ENCODE assay signal across 34 cellular contexts in genomic region chr20:2396241-2396814, GRCh38. TPM values are rescaled to one million over a fixed set of nuclear protein-coding genes. Genes with fewer than 3 reads are reported as not detected.
"Had no signal": no experiment of that assay in that cellular context is flagged by ENCODE, and none has a peak within 500 bp of the region (broad histone marks: within the 10 kb centered on the region; RNA-seq: fewer than 3 reads in every experiment).

No MANE protein-coding gene starts in this region.

- H3K4me1 ChIP-seq: heart left ventricle, left lung, neural progenitor cell, pancreas, prostate gland, testis, thyroid gland, transverse colon, upper lobe of left lung, vagina had no signal

- ATAC-seq: heart left ventricle; left colon; left lung; natural killer cell; pancreas; right cardiac atrium; stimulated activated memory B cell treated with anti-CD40 and anti-IgM and Interleukin-4, amounts not matched to agents 10 μg/mL and 1 μg/mL and 100 μg/mL, for 72 hours; stimulated activated naive CD8-positive, alpha-beta T cell treated with anti-CD3 and anti-CD28 coated beads, Interleukin-15, amount 100 ng/mL, for 72 hours had no signal

- H3K27ac Mint-ChIP-seq: immature natural killer cell; natural killer cell; nephron progenitor cell; stimulated activated memory B cell treated with anti-CD40 and anti-IgM and Interleukin-4, amounts not matched to agents 10 μg/mL and 1 μg/mL and 100 μg/mL, for 72 hours had no signal

- H3K36me3 ChIP-seq: heart left ventricle, left lung, neural progenitor cell, pancreas, prostate gland, thyroid gland, transverse colon, upper lobe of left lung, vagina had no signal

- H3K9me3 ChIP-seq: pancreas, prostate gland, testis, thyroid gland, transverse colon, upper lobe of left lung, vagina had no signal

- H3K36me3 Mint-ChIP-seq: immature natural killer cell; naive B cell; natural killer cell; neural progenitor cell; stimulated activated memory B cell treated with anti-CD40 and anti-IgM and Interleukin-4, amounts not matched to agents 10 μg/mL and 1 μg/mL and 100 μg/mL, for 72 hours had no signal

- H3K27ac ChIP-seq: heart left ventricle, left lung, neural progenitor cell, pancreas, prostate gland, testis, thyroid gland, transverse colon, upper lobe of left lung, vagina had no signal

- H3K27me3 ChIP-seq: neural progenitor cell, pancreas, testis, thyroid gland, transverse colon, upper lobe of left lung, vagina had no signal

- H3K4me3 Mint-ChIP-seq: immature natural killer cell; naive B cell; natural killer cell; nephron progenitor cell; neural progenitor cell; stimulated activated memory B cell treated with anti-CD40 and anti-IgM and Interleukin-4, amounts not matched to agents 10 μg/mL and 1 μg/mL and 100 μg/mL, for 72 hours; stimulated activated naive CD8-positive, alpha-beta T cell treated with anti-CD3 and anti-CD28 coated beads, Interleukin-15, amount 100 ng/mL, for 72 hours had no signal

- DNase-seq: heart left ventricle; hypothalamus; immature natural killer cell; kidney; left colon; left lung; naive B cell; natural killer cell; nephron progenitor cell; pancreas; posterior cingulate gyrus; retina; right cardiac atrium; stimulated activated CD4-positive, alpha-beta T cell treated with anti-CD3 and anti-CD28 coated beads, Interleukin-1b, Interleukin-23, amount 100 ng/mL, for 48 hours; stimulated activated CD4-positive, alpha-beta T cell treated with anti-CD3 and anti-CD28 coated beads, Interleukin-2, amount 100 ng/mL, for 48 hours; stimulated activated CD4-positive, alpha-beta T cell treated with anti-CD3 and anti-CD28 coated beads, Interleukin-4, amount 100 ng/mL, for 4 hours; stimulated activated CD8-positive, alpha-beta memory T cell treated with anti-CD3 and anti-CD28 coated beads, Interleukin-4, amount 100 ng/mL, for 48 hours; stimulated activated naive CD4-positive, alpha-beta T cell treated with Interleukin-2 at 50 U/mL for 16 hours; stimulated activated naive CD8-positive, alpha-beta T cell treated with anti-CD3 and anti-CD28 coated beads, Interleukin-15, amount 100 ng/mL, for 72 hours; testis; thyroid gland; transverse colon; upper lobe of left lung had no signal

- H3K9me3 Mint-ChIP-seq: immature natural killer cell; natural killer cell; nephron progenitor cell; stimulated activated memory B cell treated with anti-CD40 and anti-IgM and Interleukin-4, amounts not matched to agents 10 μg/mL and 1 μg/mL and 100 μg/mL, for 72 hours; stimulated activated naive CD8-positive, alpha-beta T cell treated with anti-CD3 and anti-CD28 coated beads, Interleukin-15, amount 100 ng/mL, for 72 hours had no signal

- H3K4me3 ChIP-seq: heart left ventricle, left lung, lung, neural progenitor cell, pancreas, prostate gland, smooth muscle cell, testis, thyroid gland, transverse colon, upper lobe of left lung, vagina had no signal

- H3K27me3 Mint-ChIP-seq: stimulated activated naive CD8-positive, alpha-beta T cell treated with anti-CD3 and anti-CD28 coated beads, Interleukin-15, amount 100 ng/mL, for 72 hours had no signal

- H3K4me1 Mint-ChIP-seq: immature natural killer cell; natural killer cell; nephron progenitor cell; neural progenitor cell; stimulated activated naive CD8-positive, alpha-beta T cell treated with anti-CD3 and anti-CD28 coated beads, Interleukin-15, amount 100 ng/mL, for 72 hours had no signal

RNA-seq across cellular contexts. Expression of gene TGM6, which starts 15.6 kb away (rescaled TPM):
- total RNA-seq: heart left ventricle, kidney, left colon, left lung, liver, lung, mononuclear cell, natural killer cell, omental fat pad, pancreas, prostate gland, right cardiac atrium, skeletal muscle tissue, smooth muscle cell, testis, thyroid gland, upper lobe of left lung, urinary bladder, vagina had no signal
- polyA plus RNA-seq: heart left ventricle, immature natural killer cell, liver, lung, pancreas, right cardiac atrium, smooth muscle cell, urinary bladder had no signal
